ENCODE assay signal across 9 cellular contexts in genomic region chr18:31498450-31499156, GRCh38. TPM values are rescaled to one million over a fixed set of nuclear protein-coding genes. Genes with fewer than 3 reads are reported as not detected.
DNase-seq lines count a peak whose midpoint lies in the region; ATAC-seq and TF ChIP-seq lines count a peak whose summit lies in the region.
"Had no signal": no experiment of that assay in that cellular context is flagged by ENCODE, and none has a peak within 500 bp of the region (broad histone marks: within the 10 kb centered on the region; RNA-seq: fewer than 3 reads in every experiment).

No MANE protein-coding gene starts in this region.

- intact Hi-C loops in Right ventricle myocardium inferior (cut with DNase I) = loop anchor here (2.0 to 5.0 kb wide), 3 partner anchors 74 to 396 kb away; partner anchors contain the start of gene DSC2
- intact Hi-C loops in breast epithelium (cut with DNase I; ENCODE audit: low total_unique reads) = no loop called here

- peak overlapping the region; percentile 97 for H3K4me3 Mint-ChIP-seq in mesothelial cell of epicardium

- H3K9me3 Mint-ChIP-seq in mesothelial cell of epicardium = no peaks in the 10 kb centered on the region

- H3K9me3 ChIP-seq in cardiac muscle cell (ENCODE audit: low read depth) (no peaks in the 10 kb centered on the region), HUES48 (ENCODE audit: control insufficient read depth, insufficient read depth, low read length) (no peaks in the 10 kb centered on the region), breast epithelium (no peaks in the 10 kb centered on the region)

- H3K27me3 ChIP-seq in cardiac muscle cell = no peaks in the 10 kb centered on the region
- H3K27me3 ChIP-seq in HUES48 (ENCODE audit: control insufficient read depth, insufficient read depth, low read length) = peaks cover 4% of the 10 kb centered on the region; the same call in 1 of the 2 replicates
- no peaks in the 10 kb centered on the region for H3K27me3 ChIP-seq in breast epithelium

- no peaks in the 10 kb centered on the region for H3K27me3 Mint-ChIP-seq in mesothelial cell of epicardium (ENCODE audit: low read depth)

- H3K27ac ChIP-seq in cardiac muscle cell (peak overlapping the region; percentile 52), HUES48 (ENCODE audit: low read depth, low read length) (peak overlapping the region; percentile 85), breast epithelium (peak overlapping the region; percentile 94 to 97)

- peaks cover 28% of the 10 kb centered on the region for H3K4me1 Mint-ChIP-seq in mesothelial cell of epicardium

- H3K9ac ChIP-seq in HUES48 (ENCODE audit: low read depth, low read length) = peak overlapping the region; percentile 96

- no peak for TF ChIP-seq POLR2A in breast epithelium (IDR thresholded peaks at IDR 0.05)

- H3K4me3 ChIP-seq in cardiac muscle cell (peak overlapping the region; percentile 98), HUES48 (ENCODE audit: low read depth, low read length) (peak overlapping the region; percentile 99), breast epithelium (peak overlapping the region; percentile 55 to 78 (median 77))

- DNase-seq in cardiac muscle cell (ENCODE audit: low read depth in 1 of 2, low spot score in 1 of 2) = peak in 1 of 2 donors; percentile 35
- DNase-seq in Right ventricle myocardium inferior (ENCODE audit: missing footprints) = no peak
- DNase-seq in breast epithelium (ENCODE audit: low spot score in 2 of 2) = no peak
- no peak for DNase-seq in mesothelial cell of epicardium (ENCODE audit: low spot score in 2 of 2, unreplicated experiment in 2 of 2)
- DNase-seq in NCI-H2081 treated with DMSO at 0.1 percent for 48 hours (lab: John Stamatoyannopoulos, UW) = no peak

- H3K4me1 ChIP-seq in cardiac muscle cell (ENCODE audit: low read depth) = peaks cover 17% of the 10 kb centered on the region
- peaks cover 33% of the 10 kb centered on the region for H3K4me1 ChIP-seq in HUES48 (ENCODE audit: control insufficient read depth, insufficient read depth, low read length)
- H3K4me1 ChIP-seq in breast epithelium = peaks cover 0 to 4% of the 10 kb centered on the region in 2 donors

- H3K27ac Mint-ChIP-seq in mesothelial cell of epicardium = peak overlapping the region; percentile 98

- no peaks in the 10 kb centered on the region for H3K36me3 Mint-ChIP-seq in mesothelial cell of epicardium

- H3K36me3 ChIP-seq in cardiac muscle cell (no peaks in the 10 kb centered on the region), HUES48 (ENCODE audit: control insufficient read depth, insufficient read depth, low read length) (peaks cover 3% of the 10 kb centered on the region; the same call in 1 of the 2 replicates), breast epithelium (no peaks in the 10 kb centered on the region)

- TF ChIP-seq CTCF in cardiac muscle cell (IDR thresholded peaks at IDR 0.05; ENCODE audit: low read depth, low read length) (no peak), breast epithelium (IDR thresholded peaks at IDR 0.05) (no peak), mesothelial cell of epicardium (IDR thresholded peaks at IDR 0.05; ENCODE audit: unreplicated experiment) (no peak)

- no peak for ATAC-seq in Right ventricle myocardium inferior
- ATAC-seq in GM21390 (IDR thresholded peaks at IDR 0.05; ENCODE audit: unreplicated experiment) = no peak
- ATAC-seq in GM18861 (IDR thresholded peaks at IDR 0.05; ENCODE audit: unreplicated experiment) = no peak

RNA-seq across cellular contexts. Expression of gene DSG2, which starts 0.6 kb away (rescaled TPM):
- 27.6 and 45.3 TPM in 2 replicates for total RNA-seq in cardiac muscle cell
- polyA plus RNA-seq in cardiac muscle cell = 34.1 and 55.1 TPM in 2 replicates
- 35.7 TPM for total RNA-seq in Right ventricle myocardium inferior
- total RNA-seq in breast epithelium = 100 to 1,000 TPM in 1 of 3 donors, 10 to 100 TPM in 2; 14.1 to 125 (median 61.3) TPM
- 98.0 to 102 TPM (median 98.4 TPM) in 3 replicates for total RNA-seq in mesothelial cell of epicardium

RNA-seq across cellular contexts. Expression of gene DSG3, which starts 51.1 kb away (rescaled TPM):
- total RNA-seq in cardiac muscle cell (not detected in 2 replicates), Right ventricle myocardium inferior (not detected), breast epithelium (10 to 100 TPM in 2 of 3 donors, not detected in 1; 21.0 to 40.1 TPM), mesothelial cell of epicardium (0.09 to 0.16 TPM (median 0.13 TPM) in 3 replicates)
- 0.02 TPM in 1 of 2 replicates, not detected in the other for polyA plus RNA-seq in cardiac muscle cell
- total RNA-seq: dermis microvascular lymphatic vessel endothelial cell had no signal
